In the genomic region with DNA sequence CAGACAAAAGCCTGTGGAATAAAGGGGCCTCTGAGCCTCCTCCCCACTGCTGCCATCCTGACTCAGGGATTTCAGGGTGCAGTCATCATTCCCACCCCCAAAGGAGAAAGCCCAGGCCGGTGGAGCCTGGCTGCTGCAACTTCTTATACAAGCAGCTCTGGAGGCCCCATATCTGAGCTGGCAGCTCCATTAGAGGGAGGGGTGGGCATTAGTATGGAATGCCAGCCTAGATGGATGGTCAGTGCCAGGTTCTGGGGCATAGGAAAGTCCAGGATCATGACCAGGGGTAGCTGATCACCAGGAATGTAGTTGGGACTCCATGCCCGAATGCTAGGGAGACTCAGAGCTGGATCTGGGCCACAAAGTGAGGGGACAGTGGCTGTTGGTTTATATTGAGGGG, we compare ENCODE assay signal across 28 cellular contexts.
"Had no signal": no experiment of that assay in that cellular context is flagged by ENCODE, and none has a peak within 500 bp of the region (broad histone marks: within the 10 kb centered on the region; RNA-seq: fewer than 3 reads in every experiment).

No MANE protein-coding gene starts in this region.

- DNase-seq: activated CD4-positive, alpha-beta memory T cell treated with anti-CD3 and anti-CD28 coated beads for 36 hours; activated CD4-positive, alpha-beta T cell treated with anti-CD3 and anti-CD28 coated beads for 36 hours; activated CD4-positive, alpha-beta T cell treated with anti-CD3 and anti-CD28 coated beads, Interleukin-2, amount 10 ng/mL, durations not matched to agents 24 days and 14 days; activated CD4-positive, CD25-positive, alpha-beta regulatory T cell; activated CD4-positive, CD25-positive, alpha-beta regulatory T cell treated with anti-CD3 and anti-CD28 coated beads, Interleukin-2, amount 50 U/mL, for 72 hours; activated CD8-positive, alpha-beta memory T cell treated with anti-CD3 and anti-CD28 coated beads, Interleukin-2, amount 10 ng/mL, durations not matched to agents 7 days and 5 days; activated CD8-positive, alpha-beta memory T cell treated with anti-CD3 and anti-CD28 coated beads, Interleukin-2, amount 50 U/mL, for 4 hours; activated CD8-positive, alpha-beta T cell treated with anti-CD3 and anti-CD28 coated beads, Interleukin-2, amount 10 ng/mL, durations not matched to agents 7 days and 5 days; activated effector memory CD4-positive, alpha-beta T cell treated with anti-CD3 and anti-CD28 coated beads, Interleukin-2, amount 50 U/mL, for 16 hours; activated naive CD4-positive, alpha-beta T cell treated with anti-CD3 and anti-CD28 coated beads for 36 hours; activated naive CD8-positive, alpha-beta T cell treated with anti-CD3 and anti-CD28 coated beads for 36 hours; activated naive CD8-positive, alpha-beta T cell treated with anti-CD3 and anti-CD28 coated beads, Interleukin-2, amount 50 U/mL, for 24 hours; activated T-cell treated with anti-CD3 and anti-CD28 coated beads, Interleukin-2, amount 50 U/mL, for 1 hour; activated T-cell treated with anti-CD3 and anti-CD28 coated beads, Interleukin-2, amount 50 U/mL, for 48 hours; amygdala; body of pancreas; caudate nucleus; colonic mucosa; effector memory CD4-positive, alpha-beta T cell; endodermal cell; foreskin fibroblast; T-helper 2 cell had no signal

- H3K36me3 Mint-ChIP-seq: activated CD4-positive, alpha-beta memory T cell treated with anti-CD3 and anti-CD28 coated beads for 36 hours; activated CD8-positive, alpha-beta memory T cell treated with anti-CD3 and anti-CD28 coated beads, Interleukin-2, amount 10 ng/mL, durations not matched to agents 7 days and 5 days; activated naive CD4-positive, alpha-beta T cell treated with anti-CD3 and anti-CD28 coated beads, Interleukin-2, amount 50 U/mL, for 24 hours; activated naive CD8-positive, alpha-beta T cell treated with anti-CD3 and anti-CD28 coated beads for 36 hours had no signal

- H3K4me1 Mint-ChIP-seq: activated CD4-positive, alpha-beta T cell treated with anti-CD3 and anti-CD28 coated beads for 36 hours; activated CD4-positive, alpha-beta T cell treated with anti-CD3 and anti-CD28 coated beads, Interleukin-2, amount 10 ng/mL, durations not matched to agents 24 days and 14 days; activated CD8-positive, alpha-beta memory T cell treated with anti-CD3 and anti-CD28 coated beads, Interleukin-2, amount 10 ng/mL, durations not matched to agents 7 days and 5 days; activated naive CD4-positive, alpha-beta T cell treated with anti-CD3 and anti-CD28 coated beads, Interleukin-2, amount 50 U/mL, for 24 hours; activated naive CD8-positive, alpha-beta T cell treated with anti-CD3 and anti-CD28 coated beads for 36 hours; activated naive CD8-positive, alpha-beta T cell treated with anti-CD3 and anti-CD28 coated beads, Interleukin-2, amount 50 U/mL, for 24 hours; endodermal cell had no signal

- H3K27me3 Mint-ChIP-seq: activated CD4-positive, alpha-beta memory T cell treated with anti-CD3 and anti-CD28 coated beads for 36 hours; activated CD4-positive, alpha-beta T cell treated with anti-CD3 and anti-CD28 coated beads for 36 hours; activated CD4-positive, alpha-beta T cell treated with anti-CD3 and anti-CD28 coated beads, Interleukin-2, amount 10 ng/mL, durations not matched to agents 24 days and 14 days; activated CD8-positive, alpha-beta memory T cell treated with anti-CD3 and anti-CD28 coated beads, Interleukin-2, amount 10 ng/mL, durations not matched to agents 7 days and 5 days; activated naive CD4-positive, alpha-beta T cell treated with anti-CD3 and anti-CD28 coated beads, Interleukin-2, amount 50 U/mL, for 24 hours; activated naive CD8-positive, alpha-beta T cell treated with anti-CD3 and anti-CD28 coated beads for 36 hours; activated naive CD8-positive, alpha-beta T cell treated with anti-CD3 and anti-CD28 coated beads, Interleukin-2, amount 50 U/mL, for 24 hours; dendritic cell treated with granulocyte-macrophage colony-stimulating factor and Interleukin-4, amounts not matched to agents 40 ng/mL and 50 ng/mL, for 4 days had no signal

- H3K4me3 ChIP-seq: adrenal gland, body of pancreas, colonic mucosa, dorsolateral prefrontal cortex had no signal

- H3K27me3 ChIP-seq: adrenal gland, body of pancreas, colonic mucosa had no signal

- H3K9me3 ChIP-seq: adrenal gland, body of pancreas, colonic mucosa had no signal

- H3K27ac ChIP-seq: adrenal gland, body of pancreas, colonic mucosa, dorsolateral prefrontal cortex had no signal

- H3K4me3 Mint-ChIP-seq: activated CD4-positive, alpha-beta memory T cell treated with anti-CD3 and anti-CD28 coated beads for 36 hours; activated CD4-positive, alpha-beta T cell treated with anti-CD3 and anti-CD28 coated beads for 36 hours; activated CD4-positive, alpha-beta T cell treated with anti-CD3 and anti-CD28 coated beads, Interleukin-2, amount 10 ng/mL, durations not matched to agents 24 days and 14 days; activated CD8-positive, alpha-beta memory T cell treated with anti-CD3 and anti-CD28 coated beads, Interleukin-2, amount 10 ng/mL, durations not matched to agents 7 days and 5 days; activated CD8-positive, alpha-beta T cell treated with anti-CD3 and anti-CD28 coated beads, Interleukin-2, amount 10 ng/mL, durations not matched to agents 7 days and 5 days; activated naive CD4-positive, alpha-beta T cell treated with anti-CD3 and anti-CD28 coated beads for 36 hours; activated naive CD4-positive, alpha-beta T cell treated with anti-CD3 and anti-CD28 coated beads, Interleukin-2, amount 50 U/mL, for 24 hours; activated naive CD8-positive, alpha-beta T cell treated with anti-CD3 and anti-CD28 coated beads for 36 hours; activated naive CD8-positive, alpha-beta T cell treated with anti-CD3 and anti-CD28 coated beads, Interleukin-2, amount 50 U/mL, for 24 hours; activated T-helper 1 cell treated with anti-CD3 and anti-CD28 coated beads, Interleukin-12 subunit alpha, Interleukin-12 subunit beta, Interleukin-2, Interleukin-4 antibody, amounts not matched to agents 30 ng/mL and 10 ng/mL and 1 ng/mL, durations not matched to agents 14 hours and 24 hours and 36 hours; dendritic cell treated with granulocyte-macrophage colony-stimulating factor and Interleukin-4, amounts not matched to agents 40 ng/mL and 50 ng/mL, for 4 days; endodermal cell had no signal

- H3K27ac Mint-ChIP-seq: activated CD4-positive, alpha-beta memory T cell treated with anti-CD3 and anti-CD28 coated beads for 36 hours; activated CD4-positive, alpha-beta T cell treated with anti-CD3 and anti-CD28 coated beads for 36 hours; activated CD4-positive, alpha-beta T cell treated with anti-CD3 and anti-CD28 coated beads, Interleukin-2, amount 10 ng/mL, durations not matched to agents 24 days and 14 days; activated CD8-positive, alpha-beta memory T cell treated with anti-CD3 and anti-CD28 coated beads, Interleukin-2, amount 10 ng/mL, durations not matched to agents 7 days and 5 days; activated CD8-positive, alpha-beta T cell treated with anti-CD3 and anti-CD28 coated beads, Interleukin-2, amount 10 ng/mL, durations not matched to agents 7 days and 5 days; activated naive CD4-positive, alpha-beta T cell treated with anti-CD3 and anti-CD28 coated beads for 36 hours; activated naive CD4-positive, alpha-beta T cell treated with anti-CD3 and anti-CD28 coated beads, Interleukin-2, amount 50 U/mL, for 24 hours; activated naive CD8-positive, alpha-beta T cell treated with anti-CD3 and anti-CD28 coated beads for 36 hours; activated naive CD8-positive, alpha-beta T cell treated with anti-CD3 and anti-CD28 coated beads, Interleukin-2, amount 50 U/mL, for 24 hours; activated T-helper 1 cell treated with anti-CD3 and anti-CD28 coated beads, Interleukin-12 subunit alpha, Interleukin-12 subunit beta, Interleukin-2, Interleukin-4 antibody, amounts not matched to agents 30 ng/mL and 10 ng/mL and 1 ng/mL, durations not matched to agents 14 hours and 24 hours and 36 hours; activated T-helper 2 cell treated with anti-CD3 and anti-CD28 coated beads, Interferon-gamma antibody, Interleukin-2, Interleukin-4, amounts not matched to agents 10 μg/mL and 5 μg/mL and 100 μg/mL, durations not matched to agents 14 hours and 24 hours and 36 hours; dendritic cell treated with granulocyte-macrophage colony-stimulating factor and Interleukin-4, amounts not matched to agents 40 ng/mL and 50 ng/mL, for 4 days; endodermal cell had no signal

- H3K4me1 ChIP-seq: adrenal gland, body of pancreas, colonic mucosa had no signal

- H3K36me3 ChIP-seq: adrenal gland, colonic mucosa had no signal
